In genomic region chr1:178733972-178734371, GRCh38 we compare ENCODE assay signal across 13 cellular contexts. TPM values are rescaled to one million over a fixed set of nuclear protein-coding genes. Genes with fewer than 3 reads are reported as not detected.
DNase-seq lines count a peak whose midpoint lies in the region; ATAC-seq and TF ChIP-seq lines count a peak whose summit lies in the region.
"Had no signal": no experiment of that assay in that cellular context is flagged by ENCODE, and none has a peak within 500 bp of the region (broad histone marks: within the 10 kb centered on the region; RNA-seq: fewer than 3 reads in every experiment).

No MANE protein-coding gene starts in this region.

- WGBS in hepatocyte (ENCODE audit: low lambda C conversion rate, missing lambda C conversion rate), result 91% methylated on average over 5 of the region's 5 CpGs

- H3K9me3 ChIP-seq in DND-41 (ENCODE audit: insufficient read depth, low read length, severe bottlenecking), result peaks cover 6% of the 10 kb centered on the region
- peaks cover 4% of the 10 kb centered on the region for H3K9me3 ChIP-seq in Karpas-422 (ENCODE audit: low read length)
- H3K9me3 ChIP-seq in osteoblast (ENCODE audit: low read depth, low read length), result no peaks in the 10 kb centered on the region
- no peaks in the 10 kb centered on the region for H3K9me3 ChIP-seq in hepatocyte (ENCODE audit: low read depth)

- intact Hi-C loops in left colon (cut with DNase I, micrococcal nuclease), result no loop called here

- no peak overlapping the region for H2AFZ ChIP-seq in DND-41 (ENCODE audit: low read depth, low read length)
- no peak overlapping the region for H2AFZ ChIP-seq in Karpas-422 (ENCODE audit: low read length)
- no peak overlapping the region for H2AFZ ChIP-seq in osteoblast (ENCODE audit: low read length)
- H2AFZ ChIP-seq in hepatocyte, result no peak overlapping the region

- H3K4me1 ChIP-seq in DND-41 (ENCODE audit: insufficient read depth, low read length) (no peaks in the 10 kb centered on the region), Karpas-422 (ENCODE audit: low read length) (peaks cover 17% of the 10 kb centered on the region; the same call in 1 of the 2 replicates), osteoblast (ENCODE audit: insufficient read depth, low read length) (no peaks in the 10 kb centered on the region), hepatocyte (ENCODE audit: insufficient read depth) (no peaks in the 10 kb centered on the region)

- H3K79me2 ChIP-seq in DND-41 (ENCODE audit: insufficient read depth, low read length) (peaks cover 43% of the 10 kb centered on the region), Karpas-422 (ENCODE audit: low read length) (peaks cover 97% of the 10 kb centered on the region), osteoblast (ENCODE audit: insufficient read depth, low read length) (peaks cover 64% of the 10 kb centered on the region), hepatocyte (peaks cover 89% of the 10 kb centered on the region)

- TF ChIP-seq CTCF in DND-41 (IDR thresholded peaks at IDR 0.05; ENCODE audit: borderline replicate concordance, extremely low read depth, low read length, poor library complexity, severe bottlenecking), result peak; percentile 46
- peak; percentile 34 for TF ChIP-seq CTCF in choroid plexus epithelial cell (conservative IDR thresholded peaks at IDR 0.05; ENCODE audit: low read depth, low read length)
- peak; percentile 18 for TF ChIP-seq CTCF in osteoblast (IDR thresholded peaks at IDR 0.05; ENCODE audit: extremely low read depth, low read depth, low read length)
- TF ChIP-seq CTCF in hepatocyte (IDR thresholded peaks at IDR 0.05; ENCODE audit: poor library complexity), result no peak

- H3K9ac ChIP-seq in DND-41 (ENCODE audit: low read depth, low read length) (no peak overlapping the region), Karpas-422 (ENCODE audit: low read length) (no peak overlapping the region)

- ATAC-seq in DND-41 (ENCODE audit: insufficient read depth, low read depth) (no peak), left colon (no peak)
- ATAC-seq: activated CD4-positive, alpha-beta T cell treated with anti-CD3 and anti-CD28 coated beads for 36 hours; activated naive CD8-positive, alpha-beta T cell treated with anti-CD3 and anti-CD28 coated beads, Interleukin-2, amount 50 U/mL, for 24 hours; activated T-cell treated with anti-CD3 and anti-CD28 coated beads, Interleukin-2, amount 50 U/mL, for 4 hours; naive thymus-derived CD8-positive, alpha-beta T cell had no signal

- H3K9me2 ChIP-seq in Karpas-422 (replicated peaks; ENCODE audit: insufficient read depth, low read length) (no peaks in the 10 kb centered on the region), hepatocyte (replicated peaks; ENCODE audit: insufficient read depth) (no peaks in the 10 kb centered on the region)

- DNase-seq in DND-41 (no peak), Karpas-422 (peak; percentile 61), choroid plexus epithelial cell (ENCODE audit: low read depth) (no peak), osteoblast (ENCODE audit: insufficient read length, low spot score, missing footprints) (no peak), hepatocyte (ENCODE audit: low spot score) (no peak), kidney glomerular epithelial cell (lab: John Stamatoyannopoulos, UW) (no peak), left colon (no peak), NCI-H1694 treated with DMSO at 0.1 percent for 48 hours (lab: John Stamatoyannopoulos, UW) (no peak)
- DNase-seq: activated CD4-positive, alpha-beta T cell treated with anti-CD3 and anti-CD28 coated beads for 36 hours; activated naive CD8-positive, alpha-beta T cell treated with anti-CD3 and anti-CD28 coated beads, Interleukin-2, amount 50 U/mL, for 24 hours; activated T-cell treated with anti-CD3 and anti-CD28 coated beads, Interleukin-2, amount 50 U/mL, for 4 hours; naive thymus-derived CD8-positive, alpha-beta T cell; NCI-H2171 had no signal

- no peak overlapping the region for H3K27ac ChIP-seq in DND-41 (ENCODE audit: low read length)
- H3K27ac ChIP-seq in Karpas-422 (ENCODE audit: low read length), result no peak overlapping the region
- no peak overlapping the region for H3K27ac ChIP-seq in osteoblast (ENCODE audit: low read depth, low read length)
- H3K27ac ChIP-seq in hepatocyte, result no peak overlapping the region

- H3K27me3 ChIP-seq in DND-41 (ENCODE audit: insufficient read depth, low read length, poor library complexity) (no peaks in the 10 kb centered on the region), Karpas-422 (ENCODE audit: low read length) (no peaks in the 10 kb centered on the region), osteoblast (ENCODE audit: insufficient read depth, low read length) (no peaks in the 10 kb centered on the region), hepatocyte (no peaks in the 10 kb centered on the region)

- H3K36me3 ChIP-seq in DND-41 (ENCODE audit: insufficient read depth, low read length) (peaks cover 13% of the 10 kb centered on the region), Karpas-422 (ENCODE audit: insufficient read depth, low read length) (peaks cover 81% of the 10 kb centered on the region), osteoblast (ENCODE audit: insufficient read depth, low read length) (peaks cover 9% of the 10 kb centered on the region), hepatocyte (replicated peaks; ENCODE audit: insufficient read depth, low read depth) (peaks cover 3% of the 10 kb centered on the region)

- H3K4me3 ChIP-seq in DND-41 (ENCODE audit: low read depth in 1 of 2, low read length in 2 of 2) (no peak overlapping the region), Karpas-422 (ENCODE audit: low read length) (no peak overlapping the region), choroid plexus epithelial cell (ENCODE audit: low read depth, low read length) (no peak overlapping the region), osteoblast (ENCODE audit: insufficient read depth, low read length) (no peak overlapping the region), hepatocyte (no peak overlapping the region)

- H4K20me1 ChIP-seq in DND-41 (ENCODE audit: insufficient read depth, low read length) (no peaks in the 10 kb centered on the region), Karpas-422 (ENCODE audit: insufficient read depth, low read depth, low read length) (peaks cover 5% of the 10 kb centered on the region; the same call in 1 of the 2 replicates), osteoblast (ENCODE audit: insufficient read depth, low read length) (no peaks in the 10 kb centered on the region), hepatocyte (ENCODE audit: insufficient read depth, poor library complexity, severe bottlenecking) (no peaks in the 10 kb centered on the region)

- H3K4me2 ChIP-seq in DND-41 (ENCODE audit: insufficient read depth, low read length), result no peak overlapping the region
- H3K4me2 ChIP-seq in Karpas-422 (ENCODE audit: low read depth, low read length, poor library complexity, severe bottlenecking), result no peak overlapping the region
- no peak overlapping the region for H3K4me2 ChIP-seq in osteoblast (ENCODE audit: insufficient read depth, low read length)
- no peak overlapping the region for H3K4me2 ChIP-seq in hepatocyte

RNA-seq across cellular contexts. Expression of gene RALGPS2, which starts 8.9 kb away (rescaled TPM):
- 151 and 238 TPM in 2 replicates for total RNA-seq in Karpas-422 (2014; rRNA removed; shearing (Covaris generic); ENCODE audit: low replicate concordance)
- total RNA-seq in osteoblast, result 40.2 and 48.0 TPM in 2 replicates
- total RNA-seq in hepatocyte, result 31.3 and 35.4 TPM in 2 replicates
- 9.3 and 9.5 TPM in 2 replicates for polyA plus RNA-seq in hepatocyte
- total RNA-seq in left colon, result 10 to 100 TPM; 31.4 to 36.3 TPM
